1 cellular context compared by ENCODE assay signal in genomic region chr22:42996646-42997365, GRCh38.
TF ChIP-seq lines count a peak whose summit lies in the region.

No MANE protein-coding gene starts in this region.

TF ChIP-seq in HepG2, 621 proteins besides CTCF, POLR2A, EP300 and RAD21:
- TF ChIP-seq ETS1 (CRISPR knock-in tag; IDR thresholded peaks at IDR 0.05): no peak
- 0 out of 2 replicates have a peak, but pooled peaks have one; percentile 13 for TF ChIP-seq MYC (CRISPR knock-in tag; IDR thresholded peaks at IDR 0.05; ENCODE audit: borderline replicate concordance)
- no peak for TF ChIP-seq ZFP36L1 (CRISPR knock-in tag; IDR thresholded peaks at IDR 0.05)
TF ChIP-seq in HepG2: peak in this region for 1.
